In genomic region chr2:200790185-200790584, GRCh38 we compare ENCODE assay signal across 22 cellular contexts.
"Had no signal": no experiment of that assay in that cellular context is flagged by ENCODE, and none has a peak within 500 bp of the region (broad histone marks: within the 10 kb centered on the region; RNA-seq: fewer than 3 reads in every experiment).

No MANE protein-coding gene starts in this region.

- H3K27me3 ChIP-seq: dorsolateral prefrontal cortex, gastrocnemius medialis, neutrophil, right lobe of liver, suprapubic skin, transverse colon, upper lobe of right lung, uterus had no signal

- H3K36me3 ChIP-seq: gastrocnemius medialis, neutrophil, right lobe of liver, suprapubic skin, transverse colon, upper lobe of right lung, uterus had no signal

- H3K4me3 ChIP-seq: dorsolateral prefrontal cortex, gastrocnemius medialis, lung, right lobe of liver, suprapubic skin, transverse colon, upper lobe of right lung, uterus had no signal

- H3K4me1 ChIP-seq: upper lobe of right lung, uterus had no signal

- ATAC-seq: gastrocnemius medialis; left lobe of liver; natural killer cell; right lobe of liver; stimulated activated naive CD8-positive, alpha-beta T cell treated with anti-CD3 and anti-CD28 coated beads, Interleukin-15, amount 100 ng/mL, for 72 hours; upper lobe of right lung had no signal

- H3K9me3 ChIP-seq: gastrocnemius medialis, neutrophil, right lobe of liver, suprapubic skin, transverse colon, upper lobe of right lung, uterus had no signal

- DNase-seq: dorsolateral prefrontal cortex; effector CD4-positive, alpha-beta T cell; foreskin fibroblast; gastrocnemius medialis; head of caudate nucleus; kidney; natural killer cell; right lobe of liver; small intestine; stimulated activated CD4-positive, alpha-beta T cell treated with anti-CD3 and anti-CD28 coated beads, Interleukin-15, amount 100 ng/mL, for 24 hours; stimulated activated CD4-positive, alpha-beta T cell treated with anti-CD3 and anti-CD28 coated beads, Interleukin-4, amount 100 ng/mL, for 1 hour; stimulated activated CD8-positive, alpha-beta memory T cell treated with anti-CD3 and anti-CD28 coated beads, Interleukin-4, amount 100 ng/mL, for 48 hours; stimulated activated naive CD4-positive, alpha-beta T cell; stimulated activated naive CD8-positive, alpha-beta T cell treated with anti-CD3 and anti-CD28 coated beads, Interleukin-15, amount 100 ng/mL, for 72 hours; transverse colon; upper lobe of right lung; uterus had no signal

- H3K9ac ChIP-seq: parathyroid adenoma had no signal

- H3K27ac ChIP-seq: dorsolateral prefrontal cortex, gastrocnemius medialis, neutrophil, parathyroid adenoma, right lobe of liver, suprapubic skin, transverse colon, upper lobe of right lung, uterus had no signal

- H2AFZ ChIP-seq: parathyroid adenoma had no signal

- H3K79me2 ChIP-seq: parathyroid adenoma had no signal
